ENCODE assay signal across 24 cellular contexts in genomic region chr9:91896096-91896495, GRCh38. TPM values are rescaled to one million over a fixed set of nuclear protein-coding genes. Genes with fewer than 3 reads are reported as not detected.
DNase-seq lines count a peak whose midpoint lies in the region; ATAC-seq and TF ChIP-seq lines count a peak whose summit lies in the region.
"Had no signal": no experiment of that assay in that cellular context is flagged by ENCODE, and none has a peak within 500 bp of the region (broad histone marks: within the 10 kb centered on the region; RNA-seq: fewer than 3 reads in every experiment).

No MANE protein-coding gene starts in this region.

- peak overlapping the region; percentile 88 for H3K27ac Mint-ChIP-seq in chondrocyte (ENCODE audit: unreplicated experiment)
- H3K27ac Mint-ChIP-seq in nephron = peak overlapping the region in 2 of 3 experiments; percentile 95 to 97
- H3K27ac Mint-ChIP-seq: activated B cell treated with CpG ODN at 0.5 μM for 24 hours; activated CD8-positive, alpha-beta T cell treated with anti-CD3 and anti-CD28 coated beads for 36 hours had no signal

- H3K9me3 Mint-ChIP-seq in chondrocyte (ENCODE audit: low read depth) (no peaks in the 10 kb centered on the region), nephron (no peaks in the 10 kb centered on the region)
- H3K9me3 Mint-ChIP-seq: activated B cell treated with CpG ODN at 0.5 μM for 24 hours; activated CD8-positive, alpha-beta T cell treated with anti-CD3 and anti-CD28 coated beads for 36 hours; activated T-cell treated with anti-CD3 and anti-CD28 coated beads, Interleukin-2, amount 50 U/mL, for 4 hours had no signal

- H3K9me3 ChIP-seq in left ventricle myocardium inferior (replicated peaks) (no peaks in the 10 kb centered on the region), uterus (no peaks in the 10 kb centered on the region)
- H3K9me3 ChIP-seq: A549, upper lobe of right lung had no signal

- intact Hi-C loops in cardiac septum (cut with DNase I) (no loop called here), left ventricle myocardium inferior (cut with micrococcal nuclease) (no loop called here), uterus (cut with DNase I; ENCODE audit: low total_unique reads) (loop anchor here (10.0 kb wide), 1 partner anchor 49 kb away; no protein-coding TSS in a partner anchor)

- H3K27ac ChIP-seq in left ventricle myocardium inferior (replicated peaks) (no peak overlapping the region), uterus (peak overlapping the region; percentile 80 to 89)
- H3K27ac ChIP-seq: A549, brain microvascular endothelial cell, epithelial cell of prostate, upper lobe of right lung had no signal

- no peak for TF ChIP-seq POLR2A in uterus (IDR thresholded peaks at IDR 0.05)

- DNase-seq in cardiac septum (ENCODE audit: low spot score) = peak; percentile 9
- no peak for DNase-seq in left ventricle myocardium inferior
- DNase-seq in chondrocyte (ENCODE audit: low spot score) = no peak
- DNase-seq in uterus = no peak
- DNase-seq in NOMO-1 (lab: John Stamatoyannopoulos, UW; ENCODE audit: unreplicated experiment in 2 of 2) = no peak
- no peak for DNase-seq in H4 (ENCODE audit: low spot score)
- DNase-seq: activated B cell treated with CpG ODN at 0.5 μM for 24 hours; activated CD8-positive, alpha-beta T cell treated with anti-CD3 and anti-CD28 coated beads for 36 hours; activated naive CD4-positive, alpha-beta T cell treated with anti-CD3 and anti-CD28 coated beads, Interleukin-2, amount 50 U/mL, for 16 hours; activated T-cell treated with anti-CD3 and anti-CD28 coated beads, Interleukin-2, amount 50 U/mL, for 4 hours; brain microvascular endothelial cell; H7; MM.1S; NCI-H146; NCI-H2171; stimulated activated CD4-positive, alpha-beta T cell treated with anti-CD3 and anti-CD28 coated beads, Interleukin-1b, Interleukin-23, amount 100 ng/mL, for 48 hours; stimulated activated naive CD4-positive, alpha-beta T cell treated with Interleukin-2 at 50 U/mL for 16 hours; upper lobe of right lung had no signal

- H3K4me3 Mint-ChIP-seq in chondrocyte (ENCODE audit: unreplicated experiment) (no peak overlapping the region), nephron (peak overlapping the region; percentile 12 to 37 (median 13))
- H3K4me3 Mint-ChIP-seq: activated B cell treated with CpG ODN at 0.5 μM for 24 hours; activated CD8-positive, alpha-beta T cell treated with anti-CD3 and anti-CD28 coated beads for 36 hours; activated T-cell treated with anti-CD3 and anti-CD28 coated beads, Interleukin-2, amount 50 U/mL, for 4 hours had no signal

- H3K36me3 Mint-ChIP-seq in chondrocyte (ENCODE audit: low read depth) (no peaks in the 10 kb centered on the region), nephron (ENCODE audit: low read depth) (no peaks in the 10 kb centered on the region)
- H3K36me3 Mint-ChIP-seq: CD14-positive monocyte had no signal

- ATAC-seq in HG03175 (IDR thresholded peaks at IDR 0.05; ENCODE audit: unreplicated experiment) = no peak
- ATAC-seq: A549; activated CD8-positive, alpha-beta T cell treated with anti-CD3 and anti-CD28 coated beads for 36 hours; activated T-cell treated with anti-CD3 and anti-CD28 coated beads, Interleukin-2, amount 50 U/mL, for 4 hours had no signal

- H3K4me1 ChIP-seq in left ventricle myocardium inferior (peaks cover 38% of the 10 kb centered on the region), uterus (peaks cover 28 to 39% of the 10 kb centered on the region in 2 donors)

- peaks cover 79% of the 10 kb centered on the region for H3K4me1 Mint-ChIP-seq in chondrocyte (ENCODE audit: low read depth)
- peaks cover 71% of the 10 kb centered on the region for H3K4me1 Mint-ChIP-seq in nephron

- no peak overlapping the region for H3K4me3 ChIP-seq in left ventricle myocardium inferior
- H3K4me3 ChIP-seq in uterus = no peak overlapping the region
- H3K4me3 ChIP-seq: A549, upper lobe of right lung had no signal

- H3K36me3 ChIP-seq in left ventricle myocardium inferior = no peaks in the 10 kb centered on the region
- H3K36me3 ChIP-seq in uterus = no peaks in the 10 kb centered on the region
- H3K36me3 ChIP-seq: brain microvascular endothelial cell, upper lobe of right lung had no signal

- TF ChIP-seq CTCF in left ventricle myocardium inferior (IDR thresholded peaks at IDR 0.05; ENCODE audit: borderline replicate concordance) (no peak), chondrocyte (IDR thresholded peaks at IDR 0.05) (no peak), nephron (IDR thresholded peaks at IDR 0.05; ENCODE audit: unreplicated experiment in 3 of 3) (no peak), uterus (IDR thresholded peaks at IDR 0.05) (no peak)

- no peaks in the 10 kb centered on the region for H3K27me3 Mint-ChIP-seq in chondrocyte (ENCODE audit: low read depth)
- H3K27me3 Mint-ChIP-seq in nephron (ENCODE audit: low read depth) = peaks cover 4% of the 10 kb centered on the region

- H3K27me3 ChIP-seq in left ventricle myocardium inferior (ENCODE audit: low read depth) (peaks cover 41% of the 10 kb centered on the region), uterus (no peaks in the 10 kb centered on the region)
- H3K27me3 ChIP-seq: brain microvascular endothelial cell, upper lobe of right lung had no signal

RNA-seq across cellular contexts. Expression of gene ROR2, which starts 53.9 kb away (rescaled TPM):
- total RNA-seq in cardiac septum (0.65 TPM), left ventricle myocardium inferior (0.74 TPM), chondrocyte (16.0 to 19.4 TPM (median 18.6 TPM) in 3 replicates), uterus (10 to 100 TPM; 35.6 to 67.6 (median 50.6) TPM)
- total RNA-seq in H4 (2014; rRNA removed; shearing (Covaris generic)) = 1.5 and 1.8 TPM in 2 replicates
- total RNA-seq: activated B cell treated with CpG ODN at 0.5 μM for 24 hours; activated CD8-positive, alpha-beta T cell treated with anti-CD3 and anti-CD28 coated beads for 36 hours; dermis microvascular lymphatic vessel endothelial cell had no signal
